ENCODE assay signal across 18 cellular contexts in genomic region chr6:39251406-39251805, GRCh38. TPM values are rescaled to one million over a fixed set of nuclear protein-coding genes. Genes with fewer than 3 reads are reported as not detected.
DNase-seq lines count a peak whose midpoint lies in the region; ATAC-seq, FAIRE-seq and TF ChIP-seq lines count a peak whose summit lies in the region.
"Had no signal": no experiment of that assay in that cellular context is flagged by ENCODE, and none has a peak within 500 bp of the region (broad histone marks: within the 10 kb centered on the region; RNA-seq: fewer than 3 reads in every experiment).

No MANE protein-coding gene starts in this region.

- H4K20me1 ChIP-seq in PC-3 (ENCODE audit: low read length) (no peaks in the 10 kb centered on the region), HepG2 (ENCODE audit: insufficient read depth, low read length) (no peaks in the 10 kb centered on the region)

- H3K4me2 ChIP-seq in PC-3 (ENCODE audit: low read length) (no peak overlapping the region), HepG2 (ENCODE audit: low read depth, low read length) (no peak overlapping the region)

- H3K9me3 ChIP-seq in PC-3 (ENCODE audit: low read length) (no peaks in the 10 kb centered on the region), HepG2 (ENCODE audit: low read length) (no peaks in the 10 kb centered on the region)
- H3K9me3 ChIP-seq: Caco-2 had no signal

- POLR2A ChIA-PET in PC-3 (lab: Charles Lee; ENCODE audit: unreplicated experiment), result no interaction called here
- POLR2A ChIA-PET in HepG2 (lab: Yijun Ruan, JAX), result no interaction called here

- TF ChIP-seq CTCF in PC-3 (conservative IDR thresholded peaks at IDR 0.05; ENCODE audit: low read depth, low read length) (no peak), HepG2 (CRISPR knock-in tag; IDR thresholded peaks at IDR 0.05) (no peak)

- WGBS in HepG2 (ENCODE audit: low lambda C conversion rate), result 6% methylated on average over 8 of the region's 8 CpGs

- no peak for FAIRE-seq in HepG2 (lab: Jason Lieb, UNC)

- TF ChIP-seq POLR2A in HepG2 (IDR thresholded peaks at IDR 0.05; ENCODE audit: insufficient read depth in 1 of 2, low read depth in 2 of 2, low read length in 2 of 2), result no peak

- H3K36me3 ChIP-seq in PC-3 (ENCODE audit: low read depth, low read length) (no peaks in the 10 kb centered on the region), HepG2 (replicated peaks in 1 of 2; ENCODE audit: control insufficient read depth in 1 of 2, insufficient read depth in 2 of 2, low read length in 2 of 2) (no peaks in the 10 kb centered on the region)

- peaks cover 24% of the 10 kb centered on the region for H3K27me3 ChIP-seq in PC-3 (ENCODE audit: low read length)
- H3K27me3 ChIP-seq in HepG2 (ENCODE audit: control insufficient read depth in 1 of 2, insufficient read depth in 2 of 2, low read length in 2 of 2), result no peaks in the 10 kb centered on the region

- CTCF ChIA-PET in PC-3 (lab: Charles Lee) (no interaction called here), HepG2 (lab: Yijun Ruan, JAX; ENCODE audit: low intra/inter-chr PET ratio, low total read pairs) (no interaction called here)

- no peaks in the 10 kb centered on the region for H3K79me2 ChIP-seq in PC-3 (ENCODE audit: low read length)
- no peaks in the 10 kb centered on the region for H3K79me2 ChIP-seq in HepG2 (ENCODE audit: insufficient read depth, low read length)

- no peaks in the 10 kb centered on the region for H3K9me2 ChIP-seq in PC-3 (replicated peaks; ENCODE audit: low read length)

- H3F3A ChIP-seq in PC-3 (ENCODE audit: low read length, unreplicated experiment), result no peaks in the 10 kb centered on the region

- in situ Hi-C loops in Caki2 (cut with HindIII; ENCODE audit: low pct_unique_long_range_greater_than_20kb, low sequenced_read_pairs) (no loop called here), HepG2 (cut with HindIII; ENCODE audit: extremely low pct_ligation_motif_present, low pct_unique_long_range_greater_than_20kb) (no loop called here)

- H3K27ac ChIP-seq in PC-3 (ENCODE audit: low read length) (no peak overlapping the region), HepG2 (ENCODE audit: extremely low read length, insufficient read depth, low read length) (no peak overlapping the region)
- H3K27ac ChIP-seq: skin epidermis had no signal

- ATAC-seq in PC-3 (no peak), HepG2 (no peak), GM19395 (IDR thresholded peaks at IDR 0.05; ENCODE audit: unreplicated experiment) (no peak), GM18511 (IDR thresholded peaks at IDR 0.05; ENCODE audit: unreplicated experiment) (no peak), HG03460 (IDR thresholded peaks at IDR 0.05; ENCODE audit: unreplicated experiment) (no peak)
- ATAC-seq in activated CD4-positive, CD25-positive, alpha-beta regulatory T cell treated with anti-CD3 and anti-CD28 coated beads, Interleukin-2, amount 50 U/mL, for 24 hours, result no peak
- ATAC-seq: stimulated activated naive CD8-positive, alpha-beta T cell treated with anti-CD3 and anti-CD28 coated beads, Interleukin-15, Interleukin-2, amounts not matched to agents 100 U/mL and 50 U/mL, for 24 hours had no signal

- H3K4me3 ChIP-seq in PC-3 (ENCODE audit: low read length) (no peak overlapping the region), HepG2 (replicated peaks in 1 of 3; ENCODE audit: insufficient read depth in 1 of 3, low read depth in 2 of 3, low read length in 3 of 3) (no peak overlapping the region)
- H3K4me3 ChIP-seq: skin epidermis had no signal

- DNase-seq in Caki2 (ENCODE audit: low read depth) (peak; percentile 78), NCI-H146 (lab: John Stamatoyannopoulos, UW) (peak; percentile 95), PC-3 (peak; percentile 19), HepG2 (ENCODE audit: low spot score) (no peak)
- DNase-seq: activated B cell treated with CpG ODN at 0.5 μM for 24 hours; activated CD8-positive, alpha-beta memory T cell treated with anti-CD3 and anti-CD28 coated beads, Interleukin-2, amount 50 U/mL, for 4 hours; effector CD8-positive, alpha-beta T cell; GOT3; mesendoderm; NCI-H1436 treated with DMSO at 0.1 percent for 48 hours; nucleus accumbens; stimulated activated naive CD8-positive, alpha-beta T cell treated with anti-CD3 and anti-CD28 coated beads, Interleukin-15, Interleukin-2, amounts not matched to agents 100 U/mL and 50 U/mL, for 24 hours had no signal

- intact Hi-C loops in PC-3 (cut with micrococcal nuclease), result no loop called here
- intact Hi-C loops in HepG2 (cut with micrococcal nuclease; ENCODE audit: unreplicated experiment), result no loop called here

- H3K9ac ChIP-seq in PC-3 (ENCODE audit: low read length), result no peak overlapping the region
- H3K9ac ChIP-seq in HepG2 (ENCODE audit: insufficient read depth, low read depth, low read length), result no peak overlapping the region

- TF ChIP-seq EP300 in HepG2 (IDR thresholded peaks at IDR 0.05; ENCODE audit: low read depth in 2 of 2, low read length in 2 of 2) (no peak), HepG2 (CRISPR knock-in tag; IDR thresholded peaks at IDR 0.05; ENCODE audit: borderline replicate concordance) (no peak)

- BruUV-seq in PC-3 (replicated peaks; lab: Mats Ljungman, UMichigan), result no TSS peak
- no TSS peak for BruUV-seq in HepG2 (replicated peaks; lab: Mats Ljungman, UMichigan)

- no peak for TF ChIP-seq RAD21 in HepG2 (CRISPR knock-in tag; IDR thresholded peaks at IDR 0.05)

- no peak overlapping the region for H2AFZ ChIP-seq in PC-3 (ENCODE audit: low read length)
- no peak overlapping the region for H2AFZ ChIP-seq in HepG2 (ENCODE audit: low read length)

- H3K4me1 ChIP-seq in PC-3 (ENCODE audit: insufficient read depth, low read length) (0 out of 2 replicates have a peak, but pooled peaks cover 4% of the 10 kb centered on the region), HepG2 (ENCODE audit: insufficient read depth, low read length) (no peaks in the 10 kb centered on the region)
- H3K4me1 ChIP-seq: Caco-2 had no signal

TF ChIP-seq in HepG2, 621 proteins besides CTCF, POLR2A, EP300 and RAD21:
- TF ChIP-seq ATF7 (IDR thresholded peaks at IDR 0.05) (peak; percentile 53), ATF7 (CRISPR knock-in tag; IDR thresholded peaks at IDR 0.05) (no peak), CREB1 (IDR thresholded peaks at IDR 0.05) (peak; percentile 27; the same call in 1 of the 2 replicates), CREB1 (CRISPR knock-in tag; IDR thresholded peaks at IDR 0.05) (no peak), ZNF652 (CRISPR knock-in tag; IDR thresholded peaks at IDR 0.05; ENCODE audit: borderline replicate concordance, low read depth) (peak; percentile 90), REPIN1 (CRISPR knock-in tag; IDR thresholded peaks at IDR 0.05; ENCODE audit: borderline replicate concordance, low read depth) (no peak), KLF12 (CRISPR knock-in tag; IDR thresholded peaks at IDR 0.05; ENCODE audit: borderline replicate concordance) (no peak)

RNA-seq across cellular contexts. Expression of gene KCNK5, which starts 22.1 kb away (rescaled TPM):
- 0.74 and 3.0 TPM in 2 replicates for total RNA-seq in Caki2 (2014; rRNA removed; shearing (Covaris generic); ENCODE audit: low replicate concordance)
- total RNA-seq in PC-3 (2014; rRNA removed) (3.2 and 3.5 TPM in 2 replicates), HepG2 (2016; rRNA removed; fragmentation: Illumina TruSeq; extraction: Trizol) (0.04 TPM in 1 of 2 replicates, not detected in the other)
- total RNA-seq in HepG2 (2016; cell fraction: cytosol; rRNA removed; fragmentation: Illumina TruSeq; extraction: Trizol; ENCODE audit: low read depth), result not detected in 2 replicates
- 0.04 TPM in 1 of 2 replicates, not detected in the other for total RNA-seq in HepG2 (2016; cell fraction: insoluble cytoplasmic fraction; rRNA removed; fragmentation: Illumina TruSeq; extraction: Trizol)
- not detected in 2 replicates for total RNA-seq in HepG2 (2016; cell fraction: membrane; rRNA removed; fragmentation: Illumina TruSeq; extraction: Trizol)
- total RNA-seq in HepG2 (2016; cell fraction: nucleus; rRNA removed; fragmentation: Illumina TruSeq; extraction: Trizol), result not detected in 2 replicates
- polyA plus RNA-seq in HepG2 (2011; rRNA removed), result 0.03 TPM in 1 of 2 replicates, not detected in the other
- 0.01 TPM in 1 of 2 replicates, not detected in the other for polyA plus RNA-seq in HepG2 (2011; cell fraction: cytosol; rRNA removed)
- polyA plus RNA-seq in HepG2 (2011; cell fraction: nucleus; rRNA removed), result not detected in 2 replicates
- not detected in 2 replicates for polyA plus RNA-seq in HepG2 (2012)
- polyA plus RNA-seq in HepG2 (2016; cell fraction: cytosol; fragmentation: Illumina TruSeq; extraction: Trizol; ENCODE audit: low read depth), result not detected in 2 replicates
- polyA plus RNA-seq in HepG2 (2016; cell fraction: insoluble cytoplasmic fraction; fragmentation: Illumina TruSeq; extraction: Trizol; ENCODE audit: low read depth), result not detected in 2 replicates
- polyA plus RNA-seq in HepG2 (2016; cell fraction: membrane; fragmentation: Illumina TruSeq; extraction: Trizol; ENCODE audit: low read depth), result not detected in 2 replicates
- not detected in 2 replicates for polyA plus RNA-seq in HepG2 (2016; cell fraction: nucleus; fragmentation: Illumina TruSeq; extraction: Trizol; ENCODE audit: insufficient read depth, low read depth)
- polyA minus RNA-seq in HepG2 (2011; rRNA and poly(A)+ RNA removed; ENCODE audit: low replicate concordance), result 9.6 TPM in 1 of 2 replicates, not detected in the other
- not detected in 2 replicates for polyA minus RNA-seq in HepG2 (2011; cell fraction: cytosol; rRNA and poly(A)+ RNA removed)
- not detected in 2 replicates for polyA minus RNA-seq in HepG2 (2011; cell fraction: nucleus; rRNA and poly(A)+ RNA removed)
- total RNA-seq: activated B cell treated with CpG ODN at 0.5 μM for 24 hours had no signal
